ENCODE assay signal across 29 cellular contexts in the genomic region with DNA sequence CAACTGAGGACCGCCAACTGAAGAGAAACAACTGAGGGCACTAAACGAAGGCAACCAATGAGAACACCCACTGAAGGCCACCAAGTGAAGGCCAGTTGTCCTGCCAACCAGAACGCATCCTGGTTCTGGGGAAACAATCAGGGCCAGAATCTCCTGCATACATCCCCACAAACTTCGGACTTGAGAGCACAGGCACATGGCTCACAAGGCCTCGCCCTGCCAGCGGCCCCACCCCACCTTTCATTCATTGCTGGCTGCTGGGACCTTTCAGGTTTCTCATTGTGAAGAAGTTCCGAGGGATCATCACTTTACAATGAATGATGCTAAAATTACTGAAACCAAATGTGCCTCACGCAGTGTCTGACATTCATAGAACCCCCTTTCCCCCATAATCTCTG.
"Had no signal": no experiment of that assay in that cellular context is flagged by ENCODE, and none has a peak within 500 bp of the region (broad histone marks: within the 10 kb centered on the region; RNA-seq: fewer than 3 reads in every experiment).

No MANE protein-coding gene starts in this region.

- H3K27ac Mint-ChIP-seq: activated CD4-positive, alpha-beta memory T cell treated with anti-CD3 and anti-CD28 coated beads, Interleukin-2, amount 10 ng/mL, durations not matched to agents 7 days and 5 days; activated CD4-positive, alpha-beta T cell treated with anti-CD3 and anti-CD28 coated beads for 36 hours; activated CD4-positive, alpha-beta T cell treated with anti-CD3 and anti-CD28 coated beads, Interleukin-2, amount 10 ng/mL, durations not matched to agents 24 days and 14 days; activated naive CD8-positive, alpha-beta T cell; activated T-cell treated with anti-CD3 and anti-CD28 coated beads, Interleukin-2, amount 50 U/mL, for 24 hours; activated T-cell treated with anti-CD3 and anti-CD28 coated beads, Interleukin-2, amount 50 U/mL, for 72 hours; T-helper 17 cell had no signal

- H3K27me3 ChIP-seq: brain microvascular endothelial cell had no signal

- DNase-seq: activated CD4-positive, alpha-beta memory T cell treated with anti-CD3 and anti-CD28 coated beads, Interleukin-2, amount 10 ng/mL, durations not matched to agents 7 days and 5 days; activated CD4-positive, alpha-beta T cell treated with anti-CD3 and anti-CD28 coated beads for 36 hours; activated CD4-positive, alpha-beta T cell treated with anti-CD3 and anti-CD28 coated beads, Interleukin-2, amount 10 ng/mL, durations not matched to agents 24 days and 14 days; activated CD4-positive, alpha-beta T cell treated with anti-CD3 and anti-CD28 coated beads, Interleukin-2, amount 50 U/mL, for 4 hours; activated CD4-positive, CD25-positive, alpha-beta regulatory T cell; activated CD4-positive, CD25-positive, alpha-beta regulatory T cell treated with anti-CD3 and anti-CD28 coated beads, Interleukin-2, amount 50 U/mL, for 72 hours; activated CD8-positive, alpha-beta memory T cell treated with anti-CD3 and anti-CD28 coated beads, Interleukin-2, amount 50 U/mL, for 48 hours; activated gamma-delta T cell treated with Interleukin-2 at 50 U/mL for 16 hours; activated naive CD4-positive, alpha-beta T cell treated with anti-CD3 and anti-CD28 coated beads, Interleukin-2, amount 50 U/mL, for 16 hours; activated naive CD4-positive, alpha-beta T cell treated with Interleukin-2 at 50 U/mL for 16 hours; activated T-cell treated with anti-CD3 and anti-CD28 coated beads for 4 hours; activated T-cell treated with anti-CD3 and anti-CD28 coated beads, Interleukin-2, amount 50 U/mL, for 24 hours; activated T-cell treated with anti-CD3 and anti-CD28 coated beads, Interleukin-2, amount 50 U/mL, for 72 hours; amniotic stem cell; brain microvascular endothelial cell; effector CD8-positive, alpha-beta T cell; foreskin fibroblast; head of caudate nucleus; T-helper 1 cell; T-helper 17 cell had no signal

- H3K27ac ChIP-seq: brain microvascular endothelial cell, epithelial cell of prostate had no signal

- H3K4me1 Mint-ChIP-seq: activated CD4-positive, alpha-beta T cell treated with anti-CD3 and anti-CD28 coated beads for 36 hours; central memory CD8-positive, alpha-beta T cell had no signal

- H3K9me3 Mint-ChIP-seq: activated CD4-positive, alpha-beta memory T cell treated with anti-CD3 and anti-CD28 coated beads, Interleukin-2, amount 10 ng/mL, durations not matched to agents 7 days and 5 days; activated CD4-positive, alpha-beta T cell treated with anti-CD3 and anti-CD28 coated beads, Interleukin-2, amount 10 ng/mL, durations not matched to agents 24 days and 14 days; activated T-cell treated with anti-CD3 and anti-CD28 coated beads, Interleukin-2, amount 50 U/mL, for 24 hours; activated T-cell treated with anti-CD3 and anti-CD28 coated beads, Interleukin-2, amount 50 U/mL, for 72 hours; central memory CD8-positive, alpha-beta T cell had no signal

- H3K36me3 ChIP-seq: brain microvascular endothelial cell had no signal

- H3K27me3 Mint-ChIP-seq: activated CD4-positive, alpha-beta memory T cell treated with anti-CD3 and anti-CD28 coated beads, Interleukin-2, amount 10 ng/mL, durations not matched to agents 7 days and 5 days; activated CD4-positive, alpha-beta T cell treated with anti-CD3 and anti-CD28 coated beads for 36 hours; activated CD4-positive, alpha-beta T cell treated with anti-CD3 and anti-CD28 coated beads, Interleukin-2, amount 10 ng/mL, durations not matched to agents 24 days and 14 days; activated T-cell treated with anti-CD3 and anti-CD28 coated beads, Interleukin-2, amount 50 U/mL, for 24 hours had no signal

- H3K4me3 Mint-ChIP-seq: activated CD4-positive, alpha-beta memory T cell treated with anti-CD3 and anti-CD28 coated beads, Interleukin-2, amount 10 ng/mL, durations not matched to agents 7 days and 5 days; activated CD4-positive, alpha-beta T cell treated with anti-CD3 and anti-CD28 coated beads for 36 hours; activated CD4-positive, alpha-beta T cell treated with anti-CD3 and anti-CD28 coated beads, Interleukin-2, amount 10 ng/mL, durations not matched to agents 24 days and 14 days; activated naive CD8-positive, alpha-beta T cell; activated T-cell treated with anti-CD3 and anti-CD28 coated beads, Interleukin-2, amount 50 U/mL, for 24 hours; activated T-cell treated with anti-CD3 and anti-CD28 coated beads, Interleukin-2, amount 50 U/mL, for 72 hours; central memory CD8-positive, alpha-beta T cell; T-helper 17 cell had no signal

- FAIRE-seq: astrocyte, bronchial epithelial cell, colon, endometrium, endothelial cell of umbilical vein, frontal cortex had no signal
